Comparison of ENCODE assay signal across 39 cellular contexts in genomic region chr14:58398495-58398894, GRCh38. TPM values are rescaled to one million over a fixed set of nuclear protein-coding genes. Genes with fewer than 3 reads are reported as not detected.
DNase-seq lines count a peak whose midpoint lies in the region; ATAC-seq, FAIRE-seq and TF ChIP-seq lines count a peak whose summit lies in the region.
"Had no signal": no experiment of that assay in that cellular context is flagged by ENCODE, and none has a peak within 500 bp of the region (broad histone marks: within the 10 kb centered on the region; RNA-seq: fewer than 3 reads in every experiment).

No MANE protein-coding gene starts in this region.

- FAIRE-seq in A204.1 (lab: Jason Lieb, UNC) (peak; percentile 78), G401.6 (lab: Jason Lieb, UNC) (peak; percentile 8)
- FAIRE-seq: A549, D721Med had no signal

- no peaks in the 10 kb centered on the region for H3K9me3 Mint-ChIP-seq in CD4-positive, alpha-beta T cell
- no peaks in the 10 kb centered on the region for H3K9me3 Mint-ChIP-seq in WTC11
- H3K9me3 Mint-ChIP-seq in Calu3 (ENCODE audit: low read depth, unreplicated experiment) = no peaks in the 10 kb centered on the region
- H3K9me3 Mint-ChIP-seq: CD14-positive monocyte; CD4-positive, alpha-beta memory T cell; CD8-positive, alpha-beta memory T cell; CD8-positive, alpha-beta T cell had no signal

- no peaks in the 10 kb centered on the region for H3K9me3 ChIP-seq in CD4-positive, alpha-beta T cell (ENCODE audit: control insufficient read depth, low read length)
- H3K9me3 ChIP-seq: A549; BE2C; BLaER1; BLaER1 treated with 17β-estradiol and CSF1 and Interleukin-3, amounts not matched to agents 10 nM and 100 nM; Caco-2 had no signal

- no peak overlapping the region for H3K27ac ChIP-seq in CD4-positive, alpha-beta T cell (ENCODE audit: low read depth, low read length)
- H3K27ac ChIP-seq: 22Rv1; A549; BLaER1; BLaER1 treated with 17β-estradiol and CSF1 and Interleukin-3, amounts not matched to agents 10 nM and 100 nM; C4-2B had no signal

- POLR2A ChIA-PET in CD4-positive, alpha-beta T cell (lab: Charles Lee) = interaction anchor here (1.2 to 2.1 kb wide), 2 partner anchors 29 to 100 kb away, joined by 3 to 10 read pairs; partner anchors contain the start of genes ARID4A, KIAA0586 and TIMM9
- POLR2A ChIA-PET in WTC11 (lab: Charles Lee) = no interaction called here

- no peaks in the 10 kb centered on the region for H3K27me3 ChIP-seq in CD4-positive, alpha-beta T cell (ENCODE audit: control insufficient read depth, insufficient read depth, low read length)
- H3K27me3 ChIP-seq: BE2C had no signal

- no peak for TF ChIP-seq CTCF in CD4-positive, alpha-beta T cell (IDR thresholded peaks at IDR 0.05)
- TF ChIP-seq CTCF in WTC11 (IDR thresholded peaks at IDR 0.05) (no peak), Calu3 (IDR thresholded peaks at IDR 0.05; ENCODE audit: unreplicated experiment) (no peak)

- H3K27me3 Mint-ChIP-seq in CD4-positive, alpha-beta T cell = no peaks in the 10 kb centered on the region
- H3K27me3 Mint-ChIP-seq in WTC11 (ENCODE audit: low read depth) = peaks cover 31% of the 10 kb centered on the region
- H3K27me3 Mint-ChIP-seq in Calu3 (ENCODE audit: unreplicated experiment) = no peaks in the 10 kb centered on the region
- H3K27me3 Mint-ChIP-seq: B cell; CD4-positive, alpha-beta memory T cell had no signal

- intact Hi-C loops in CD4-positive, alpha-beta T cell (cut with DNase I, micrococcal nuclease) = no loop called here
- intact Hi-C loops in Calu3 (cut with micrococcal nuclease; ENCODE audit: unreplicated experiment) = loop anchor here (5.0 kb wide), 1 partner anchor 291 kb away; no protein-coding TSS in a partner anchor

- H3K4me1 Mint-ChIP-seq in CD4-positive, alpha-beta T cell (ENCODE audit: low read depth) = peaks cover 12% of the 10 kb centered on the region
- H3K4me1 Mint-ChIP-seq in WTC11 = peaks cover 31% of the 10 kb centered on the region
- H3K4me1 Mint-ChIP-seq in Calu3 (ENCODE audit: low read depth, unreplicated experiment) = peaks cover 7% of the 10 kb centered on the region

- no peaks in the 10 kb centered on the region for H3K36me3 Mint-ChIP-seq in CD4-positive, alpha-beta T cell (ENCODE audit: low read depth)
- H3K36me3 Mint-ChIP-seq in WTC11 = no peaks in the 10 kb centered on the region
- peaks cover 16% of the 10 kb centered on the region for H3K36me3 Mint-ChIP-seq in Calu3 (ENCODE audit: insufficient read depth, unreplicated experiment)
- H3K36me3 Mint-ChIP-seq: CD8-positive, alpha-beta T cell had no signal

- BruUV-seq in Calu3 (replicated peaks; lab: Mats Ljungman, UMichigan) = no TSS peak

- no peak for DNase-seq in CD4-positive, alpha-beta T cell
- no peak for DNase-seq in WTC11 (ENCODE audit: low spot score)
- DNase-seq in stimulated activated CD4-positive, alpha-beta T cell treated with anti-CD3 and anti-CD28 coated beads, Interleukin-4, amount 100 ng/mL, for 1 hour = no peak
- no peak for DNase-seq in Calu3
- DNase-seq: 8988T; ACHN; AML-193; BE2C; C1 segment of cervical spinal cord; Caco-2; CD4-positive, alpha-beta memory T cell; CD4-positive, CD25-positive, alpha-beta regulatory T cell; CD8-positive, alpha-beta memory T cell; CD8-positive, alpha-beta T cell; COR-L47; DMS 273 treated with DMSO at 0.1 percent for 48 hours; DMS153; DMS53; DMS79; DMS79 treated with DMSO at 0.1 percent for 48 hours; DND-41; EL; GDM1 had no signal

- CTCF ChIA-PET in CD4-positive, alpha-beta T cell (lab: Charles Lee) = no interaction called here
- CTCF ChIA-PET in WTC11 (lab: Charles Lee) = no interaction called here
- CTCF ChIA-PET in Calu3 (lab: Charles Lee) = no interaction called here

- peak overlapping the region; percentile 20 for H3K4me3 Mint-ChIP-seq in CD4-positive, alpha-beta T cell
- H3K4me3 Mint-ChIP-seq in WTC11 (no peak overlapping the region), Calu3 (ENCODE audit: low read depth, unreplicated experiment) (no peak overlapping the region)
- H3K4me3 Mint-ChIP-seq: B cell; CD14-positive monocyte; CD8-positive, alpha-beta T cell had no signal

- no peak for ATAC-seq in CD4-positive, alpha-beta T cell (ENCODE audit: poor library complexity)
- no peak for ATAC-seq in WTC11
- no peak for ATAC-seq in HG02798 (IDR thresholded peaks at IDR 0.05; ENCODE audit: poor library complexity, unreplicated experiment)
- ATAC-seq in HG03432 (IDR thresholded peaks at IDR 0.05; ENCODE audit: unreplicated experiment) = no peak
- ATAC-seq: A549; CD8-positive, alpha-beta T cell had no signal

- no peak overlapping the region for H3K27ac Mint-ChIP-seq in CD4-positive, alpha-beta T cell
- H3K27ac Mint-ChIP-seq in WTC11 (no peak overlapping the region), Calu3 (ENCODE audit: unreplicated experiment) (no peak overlapping the region)
- H3K27ac Mint-ChIP-seq: B cell; CD14-positive monocyte; CD8-positive, alpha-beta T cell had no signal

TF ChIP-seq in WTC11, 78 proteins besides CTCF, POLR2A, EP300 and RAD21:
- TF ChIP-seq TCF7 (CRISPR knock-in tag; IDR thresholded peaks at IDR 0.05; ENCODE audit: low read depth) (no peak), ZNF263 (CRISPR knock-in tag; IDR thresholded peaks at IDR 0.05; ENCODE audit: low read depth) (no peak), ZMAT4 (CRISPR knock-in tag; IDR thresholded peaks at IDR 0.05) (no peak), ZBTB43 (CRISPR knock-in tag; IDR thresholded peaks at IDR 0.05) (no peak), HMGA2 (CRISPR knock-in tag; IDR thresholded peaks at IDR 0.05) (peak; percentile 94)

RNA-seq across cellular contexts. Expression of gene TOMM20L, which starts 2.8 kb away (rescaled TPM):
- total RNA-seq in CD4-positive, alpha-beta T cell = under 1 TPM in 1 of 2 experiments, not detected in 1; 0.56 TPM
- total RNA-seq in WTC11 (2021) (not detected in 3 replicates), Calu3 (2022) (not detected in 2 replicates)
- total RNA-seq: A172; A673; CD4-positive, alpha-beta memory T cell; CD4-positive, CD25-positive, alpha-beta regulatory T cell; Daoy; G401 had no signal

RNA-seq across cellular contexts. Expression of gene TIMM9, which starts 28.8 kb away (rescaled TPM):
- 10 to 100 TPM; 33.1 to 34.9 TPM for total RNA-seq in CD4-positive, alpha-beta T cell
- total RNA-seq in WTC11 (2021) (47.3 to 55.4 TPM (median 51.1 TPM) in 3 replicates), Calu3 (2022) (44.0 and 44.5 TPM in 2 replicates)

RNA-seq across cellular contexts. Expression of gene KIAA0586, which starts 29.0 kb away (rescaled TPM):
- 10 to 100 TPM; 16.5 to 18.2 TPM for total RNA-seq in CD4-positive, alpha-beta T cell
- total RNA-seq in WTC11 (2021) (20.5 to 23.5 TPM (median 22.2 TPM) in 3 replicates), Calu3 (2022) (16.7 and 19.3 TPM in 2 replicates)
